In the genomic region with DNA sequence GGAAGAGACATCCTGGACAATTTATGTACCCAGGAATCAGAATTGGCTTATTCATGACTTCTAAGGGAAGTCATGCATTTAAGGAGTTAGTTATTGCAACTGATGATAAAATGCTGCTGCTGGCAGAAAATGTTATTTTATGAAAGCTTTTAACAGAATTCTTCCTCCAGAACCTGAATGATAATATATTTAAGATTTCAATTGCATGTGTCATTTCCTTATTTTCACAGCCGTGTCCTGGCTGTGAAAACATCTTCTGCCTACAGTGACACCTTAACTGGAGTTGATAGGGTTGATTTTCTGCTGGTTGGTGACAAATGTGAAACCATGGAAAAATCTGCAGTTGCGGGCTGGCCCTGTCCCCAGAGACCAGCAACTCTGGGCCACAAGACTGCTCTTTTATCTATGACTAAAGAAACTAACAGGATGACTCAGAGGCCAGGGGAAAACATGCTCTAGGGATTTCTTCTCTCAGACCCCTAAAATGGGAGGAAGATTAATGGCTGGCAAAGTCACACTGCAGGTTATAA, we compare ENCODE assay signal across 8 cellular contexts. TPM values are rescaled to one million over a fixed set of nuclear protein-coding genes. Genes with fewer than 3 reads are reported as not detected.
DNase-seq lines count a peak whose midpoint lies in the region; ATAC-seq and TF ChIP-seq lines count a peak whose summit lies in the region.

No MANE protein-coding gene starts in this region.

- TF ChIP-seq CTCF in GM12865 (IDR thresholded peaks at IDR 0.05; ENCODE audit: insufficient read depth, low read depth, low read length, missing control alignments) = no peak
- TF ChIP-seq CTCF in brain (conservative IDR thresholded peaks at IDR 0.05) = no peak
- no peak for TF ChIP-seq CTCF in gastroesophageal sphincter (IDR thresholded peaks at IDR 0.05)
- no peak for TF ChIP-seq CTCF in MM.1S (IDR thresholded peaks at IDR 0.05; ENCODE audit: low read length)

- peaks cover 4% of the 10 kb centered on the region for H3K27me3 ChIP-seq in gastroesophageal sphincter
- H3K27me3 ChIP-seq in MM.1S (replicated peaks; ENCODE audit: insufficient read depth, low read length) = no peaks in the 10 kb centered on the region

- H3K4me1 Mint-ChIP-seq in brain = peaks cover 6% of the 10 kb centered on the region

- H3K4me2 ChIP-seq in MM.1S (ENCODE audit: low read depth, low read length) = no peak overlapping the region

- H3K9me2 ChIP-seq in MM.1S (replicated peaks; ENCODE audit: insufficient read depth, low read length) = no peaks in the 10 kb centered on the region

- no peaks in the 10 kb centered on the region for H3K79me2 ChIP-seq in MM.1S (ENCODE audit: low read length)

- H3K9ac ChIP-seq in MM.1S (ENCODE audit: low read length) = no peak overlapping the region

- WGBS in gastroesophageal sphincter (ENCODE audit: low coverage in 1 of 2), 2 donors = 27 to 50% methylated on average over 1 of the region's 2 CpGs

- no peak overlapping the region for H2AFZ ChIP-seq in MM.1S (ENCODE audit: low read length)

- H3K27ac ChIP-seq in gastroesophageal sphincter (no peak overlapping the region), MM.1S (ENCODE audit: low read length) (no peak overlapping the region)

- peaks cover 0 to 5% (median 0%) of the 10 kb centered on the region in 5 experiments for H3K9me3 Mint-ChIP-seq in brain

- no peak overlapping the region for H3K4me3 ChIP-seq in GM12865 (ENCODE audit: low read depth, low read length)
- H3K4me3 ChIP-seq in gastroesophageal sphincter = no peak overlapping the region
- no peak overlapping the region for H3K4me3 ChIP-seq in MM.1S (ENCODE audit: low read length)

- DNase-seq in GM12865 (ENCODE audit: low read depth) (peak; percentile 44), HS-5 (ENCODE audit: low read depth) (peak; percentile 42), NCI-H1105 treated with DMSO at 0.1 percent for 48 hours (lab: John Stamatoyannopoulos, UW) (no peak), MM.1S (no peak)
- peak; percentile 44 for DNase-seq in stimulated activated naive CD8-positive, alpha-beta T cell treated with anti-CD3 and anti-CD28 coated beads, Interleukin-15, Interleukin-2, amounts not matched to agents 100 U/mL and 50 U/mL, for 24 hours

- peaks cover 5% of the 10 kb centered on the region for H3K27me3 Mint-ChIP-seq in brain

- H3K4me1 ChIP-seq in gastroesophageal sphincter (no peaks in the 10 kb centered on the region), MM.1S (ENCODE audit: low read length) (no peaks in the 10 kb centered on the region)

- H3K9me3 ChIP-seq in gastroesophageal sphincter = no peaks in the 10 kb centered on the region
- H3K9me3 ChIP-seq in MM.1S (replicated peaks; ENCODE audit: insufficient read depth, low read length) = no peaks in the 10 kb centered on the region

- no peak for TF ChIP-seq EP300 in gastroesophageal sphincter (IDR thresholded peaks at IDR 0.05)

- H3K27ac Mint-ChIP-seq in brain = peak overlapping the region in 3 of 5 experiments; percentile 37 to 80 (median 75)

- no peaks in the 10 kb centered on the region for H3K36me3 ChIP-seq in gastroesophageal sphincter
- H3K36me3 ChIP-seq in MM.1S (replicated peaks; ENCODE audit: insufficient read depth, low read length) = no peaks in the 10 kb centered on the region

- peak; percentile 80 for ATAC-seq in GM21515 (IDR thresholded peaks at IDR 0.05; ENCODE audit: unreplicated experiment)
- peak; percentile 98 for ATAC-seq in stimulated activated naive CD8-positive, alpha-beta T cell treated with anti-CD3 and anti-CD28 coated beads, Interleukin-15, Interleukin-2, amounts not matched to agents 100 U/mL and 50 U/mL, for 24 hours
- ATAC-seq in gastroesophageal sphincter = no peak

- no peaks in the 10 kb centered on the region for H4K20me1 ChIP-seq in MM.1S (ENCODE audit: insufficient read depth, low read length)

- peak overlapping the region in 1 of 5 experiments; percentile 10 for H3K4me3 Mint-ChIP-seq in brain

- H3F3A ChIP-seq in MM.1S (ENCODE audit: insufficient read depth, low read length) = no peaks in the 10 kb centered on the region

- no peak for TF ChIP-seq POLR2A in gastroesophageal sphincter (IDR thresholded peaks at IDR 0.05)

- no peaks in the 10 kb centered on the region for H3K36me3 Mint-ChIP-seq in brain

RNA-seq across cellular contexts. Expression of gene TRUB1, which starts 12.3 kb away (rescaled TPM):
- polyA plus RNA-seq in brain (ENCODE audit: insufficient read depth, low read depth, low replicate concordance) = 11.6 TPM
- total RNA-seq in gastroesophageal sphincter = 10 to 100 TPM; 11.8 to 16.8 (median 15.2) TPM

Comparison
In these comparisons a context has a peak if more than half of its experiments do, and no peak if none do; other contexts are left out.
1. DNase-seq: peak in GM12865 (single experiment), HS-5 (single experiment) and stimulated activated naive CD8-positive, alpha-beta T cell treated with anti-CD3 and anti-CD28 coated beads, Interleukin-15, Interleukin-2, amounts not matched to agents 100 U/mL and 50 U/mL, for 24 hours (single experiment); none in NCI-H1105 treated with DMSO at 0.1 percent for 48 hours (single experiment) and MM.1S (single experiment).